ENCODE assay signal across 36 cellular contexts in the genomic region with DNA sequence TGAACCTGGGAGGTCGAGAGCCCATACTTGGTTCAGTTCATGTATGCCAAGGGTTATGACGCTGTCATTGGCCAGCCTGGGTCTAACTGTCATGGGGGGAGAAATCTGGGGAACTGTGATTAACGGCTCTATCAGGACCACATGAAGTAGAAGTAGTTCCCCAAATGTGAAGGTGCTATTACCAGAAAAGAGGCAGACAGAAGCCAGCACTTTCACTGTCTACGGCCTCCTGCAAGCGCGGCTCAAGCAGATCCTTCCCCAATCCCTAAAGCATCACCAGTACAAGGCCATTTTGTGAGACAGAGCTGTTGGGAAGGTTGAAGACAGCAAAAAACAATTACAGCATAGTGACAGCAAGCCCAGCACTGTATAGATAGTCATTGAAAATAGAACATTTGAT. TPM values are rescaled to one million over a fixed set of nuclear protein-coding genes. Genes with fewer than 3 reads are reported as not detected.
"Had no signal": no experiment of that assay in that cellular context is flagged by ENCODE, and none has a peak within 500 bp of the region (broad histone marks: within the 10 kb centered on the region; RNA-seq: fewer than 3 reads in every experiment).

No MANE protein-coding gene starts in this region.

- H3K27ac ChIP-seq: KMS-11 had no signal

- H3K9me3 ChIP-seq: MG63 had no signal

- H3K9ac ChIP-seq: KMS-11 had no signal

- H3K36me3 ChIP-seq: MG63 had no signal

- H3K4me2 ChIP-seq: KMS-11 had no signal

- DNase-seq: Karpas-422, Kasumi-1, MG63, MM.1S, MV-4-11, NCI-H1048, NCI-H1092, NCI-H1092 treated with DMSO at 0.1 percent for 48 hours, NCI-H1105, NCI-H1105 treated with DMSO at 0.1 percent for 48 hours, NCI-H1417, NCI-H1417 treated with DMSO at 0.1 percent for 48 hours, NCI-H1436, NCI-H1436 treated with DMSO at 0.1 percent for 48 hours, NCI-H146, NCI-H1694, NCI-H1694 treated with DMSO at 0.1 percent for 48 hours, NCI-H187, NCI-H187 treated with DMSO at 0.1 percent for 48 hours, NCI-H1930, NCI-H2029, NCI-H2029 treated with DMSO at 0.1 percent for 48 hours, NCI-H2081, NCI-H2081 treated with DMSO at 0.1 percent for 48 hours, NCI-H2107, NCI-H2171, NCI-H2171 treated with DMSO at 0.1 percent for 48 hours, NCI-H2227 treated with DMSO at 0.1 percent for 48 hours, NCI-H226, NCI-H345, NCI-H446, NCI-H446 treated with DMSO at 0.1 percent for 48 hours, NCI-H510A, NCI-H510A treated with DMSO at 0.1 percent for 48 hours had no signal

- H3K27me3 ChIP-seq: MG63 had no signal

- H3K4me3 ChIP-seq: MG63 had no signal

RNA-seq across cellular contexts. Expression of a gene that starts 37.5 kb away (rescaled TPM):
- total RNA-seq: MCF 10A had no signal
